14 cellular contexts compared by ENCODE assay signal in the genomic region with DNA sequence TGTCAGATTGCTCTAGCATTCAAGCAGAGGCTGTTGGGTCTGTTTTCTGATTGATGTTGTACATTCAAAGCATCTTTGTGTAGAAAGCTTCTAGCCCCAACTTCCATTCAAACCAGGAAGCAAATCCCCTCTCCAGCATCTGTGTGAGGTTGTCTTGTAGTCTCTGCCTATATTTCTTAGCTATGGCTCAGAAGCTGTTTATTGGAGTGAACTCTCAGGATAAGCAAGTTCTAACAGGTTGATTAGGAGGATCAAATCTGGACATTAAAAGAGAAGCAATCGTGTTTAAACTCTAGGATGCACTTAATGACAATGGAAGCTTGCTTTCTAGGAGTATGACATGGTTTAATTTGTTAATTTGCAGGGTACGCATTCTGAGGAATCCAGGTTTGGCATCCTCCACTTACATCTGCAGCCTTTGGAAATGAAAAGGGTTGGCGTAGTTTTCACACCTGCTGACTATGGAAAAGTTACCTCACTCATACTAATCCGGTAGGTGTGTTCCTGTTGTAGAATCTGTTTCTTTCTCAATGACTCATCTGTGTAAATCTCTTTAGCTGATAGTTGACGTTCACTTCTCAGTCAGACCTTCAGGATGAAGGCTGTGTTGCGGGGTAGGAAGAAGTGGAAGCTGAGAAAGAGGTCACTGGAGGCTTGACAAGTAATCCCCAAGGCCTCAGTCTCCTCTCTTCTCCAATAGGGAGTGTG.
DNase-seq lines count a peak whose midpoint lies in the region; ATAC-seq and TF ChIP-seq lines count a peak whose summit lies in the region.
"Had no signal": no experiment of that assay in that cellular context is flagged by ENCODE, and none has a peak within 500 bp of the region (broad histone marks: within the 10 kb centered on the region; RNA-seq: fewer than 3 reads in every experiment).

No MANE protein-coding gene starts in this region.

- 51 to 62% methylated on average over 6 of the region's 6 CpGs for WGBS in esophagus, 2 donors

- CTCF ChIA-PET in activated naive CD4-positive, alpha-beta T cell treated with anti-CD3 and anti-CD28 coated beads, Interleukin-2, amount 10 ng/mL, durations not matched to agents 7 days and 5 days (lab: Charles Lee), result interaction anchor here (1.2 kb wide), 2 partner anchors 52 to 440 kb away, joined by 3 read pairs; no protein-coding TSS in a partner anchor

- no peaks in the 10 kb centered on the region for H3K4me1 Mint-ChIP-seq in activated naive CD4-positive, alpha-beta T cell treated with anti-CD3 and anti-CD28 coated beads, Interleukin-2, amount 10 ng/mL, durations not matched to agents 7 days and 5 days
- H3K4me1 Mint-ChIP-seq in T-helper 17 cell, result peaks cover 3% of the 10 kb centered on the region
- H3K4me1 Mint-ChIP-seq in stimulated activated naive CD8-positive, alpha-beta T cell treated with anti-CD3 and anti-CD28 coated beads, Interleukin-15, Interleukin-2, amounts not matched to agents 100 ng/mL and 50 ng/mL, for 24 hours (ENCODE audit: low read depth), result peaks cover 19% of the 10 kb centered on the region
- H3K4me1 Mint-ChIP-seq in chondrocyte (ENCODE audit: low read depth), result peaks cover 20% of the 10 kb centered on the region

- H3K27me3 Mint-ChIP-seq in activated naive CD4-positive, alpha-beta T cell treated with anti-CD3 and anti-CD28 coated beads, Interleukin-2, amount 10 ng/mL, durations not matched to agents 7 days and 5 days, result no peaks in the 10 kb centered on the region
- H3K27me3 Mint-ChIP-seq in T-helper 17 cell, result no peaks in the 10 kb centered on the region
- no peaks in the 10 kb centered on the region for H3K27me3 Mint-ChIP-seq in stimulated activated naive CD8-positive, alpha-beta T cell treated with anti-CD3 and anti-CD28 coated beads, Interleukin-15, Interleukin-2, amounts not matched to agents 100 ng/mL and 50 ng/mL, for 24 hours
- H3K27me3 Mint-ChIP-seq in chondrocyte (ENCODE audit: low read depth), result no peaks in the 10 kb centered on the region

- H3K9me3 Mint-ChIP-seq in activated naive CD4-positive, alpha-beta T cell treated with anti-CD3 and anti-CD28 coated beads, Interleukin-2, amount 10 ng/mL, durations not matched to agents 7 days and 5 days, result no peaks in the 10 kb centered on the region
- H3K9me3 Mint-ChIP-seq in stimulated activated naive CD8-positive, alpha-beta T cell treated with anti-CD3 and anti-CD28 coated beads, Interleukin-15, Interleukin-2, amounts not matched to agents 100 ng/mL and 50 ng/mL, for 24 hours, result no peaks in the 10 kb centered on the region
- no peaks in the 10 kb centered on the region for H3K9me3 Mint-ChIP-seq in chondrocyte (ENCODE audit: low read depth)

- no peak overlapping the region for H3K4me3 ChIP-seq in esophagus (ENCODE audit: low read depth in 1 of 2, low read length in 2 of 2)

- no peak overlapping the region for H3K4me3 Mint-ChIP-seq in activated naive CD4-positive, alpha-beta T cell treated with anti-CD3 and anti-CD28 coated beads, Interleukin-2, amount 10 ng/mL, durations not matched to agents 7 days and 5 days
- H3K4me3 Mint-ChIP-seq in T-helper 17 cell, result no peak overlapping the region
- no peak overlapping the region for H3K4me3 Mint-ChIP-seq in stimulated activated naive CD8-positive, alpha-beta T cell treated with anti-CD3 and anti-CD28 coated beads, Interleukin-15, Interleukin-2, amounts not matched to agents 100 ng/mL and 50 ng/mL, for 24 hours
- no peak overlapping the region for H3K4me3 Mint-ChIP-seq in chondrocyte (ENCODE audit: unreplicated experiment)

- H3K27ac Mint-ChIP-seq in activated naive CD4-positive, alpha-beta T cell treated with anti-CD3 and anti-CD28 coated beads, Interleukin-2, amount 10 ng/mL, durations not matched to agents 7 days and 5 days, result peak overlapping the region; percentile 57
- peak overlapping the region; percentile 34 for H3K27ac Mint-ChIP-seq in T-helper 17 cell
- peak overlapping the region; percentile 60 for H3K27ac Mint-ChIP-seq in stimulated activated naive CD8-positive, alpha-beta T cell treated with anti-CD3 and anti-CD28 coated beads, Interleukin-15, Interleukin-2, amounts not matched to agents 100 ng/mL and 50 ng/mL, for 24 hours
- no peak overlapping the region for H3K27ac Mint-ChIP-seq in chondrocyte (ENCODE audit: unreplicated experiment)

- no peaks in the 10 kb centered on the region for H3K9me3 ChIP-seq in T-helper 17 cell (ENCODE audit: control insufficient read depth, low read length, poor library complexity, severe bottlenecking)
- no peaks in the 10 kb centered on the region for H3K9me3 ChIP-seq in esophagus (ENCODE audit: control insufficient read depth in 2 of 2, insufficient read depth in 1 of 2, low read depth in 1 of 2, low read length in 1 of 2)

- ATAC-seq in T-helper 17 cell, result no peak

- TF ChIP-seq CTCF in chondrocyte (IDR thresholded peaks at IDR 0.05), result no peak

- peak overlapping the region; percentile 5 to 80 for H3K27ac ChIP-seq in esophagus (ENCODE audit: low read depth in 2 of 2, low read length in 1 of 2)
- H3K27ac ChIP-seq: brain microvascular endothelial cell had no signal

- peaks cover 54% of the 10 kb centered on the region for H3K36me3 Mint-ChIP-seq in activated naive CD4-positive, alpha-beta T cell treated with anti-CD3 and anti-CD28 coated beads, Interleukin-2, amount 10 ng/mL, durations not matched to agents 7 days and 5 days
- H3K36me3 Mint-ChIP-seq in T-helper 17 cell (ENCODE audit: low read depth) (peaks cover 8% of the 10 kb centered on the region), chondrocyte (ENCODE audit: low read depth) (peaks cover 16% of the 10 kb centered on the region)
- peaks cover 63% of the 10 kb centered on the region for H3K36me3 Mint-ChIP-seq in stimulated activated naive CD8-positive, alpha-beta T cell treated with anti-CD3 and anti-CD28 coated beads, Interleukin-15, Interleukin-2, amounts not matched to agents 100 ng/mL and 50 ng/mL, for 24 hours (ENCODE audit: low read depth)

- no peak for DNase-seq in activated naive CD4-positive, alpha-beta T cell treated with anti-CD3 and anti-CD28 coated beads, Interleukin-2, amount 10 ng/mL, durations not matched to agents 7 days and 5 days
- no peak for DNase-seq in activated naive CD4-positive, alpha-beta T cell treated with Interleukin-2 at 50 U/mL for 16 hours
- DNase-seq in T-helper 17 cell (no peak), chondrocyte (ENCODE audit: low spot score) (no peak), HPDE6-E6E7 (ENCODE audit: extremely low spot score) (no peak)
- no peak for DNase-seq in stimulated activated CD4-positive, alpha-beta T cell treated with anti-CD3 and anti-CD28 coated beads, Interleukin-1b, Interleukin-23, amount 100 ng/mL, for 48 hours
- DNase-seq: activated CD4-positive, alpha-beta T cell treated with anti-CD3 and anti-CD28 coated beads for 4 hours; brain microvascular endothelial cell; NCI-H1092; NCI-H2107; NCI-H774; posterior cingulate gyrus had no signal

- H3K4me1 ChIP-seq in esophagus (ENCODE audit: control insufficient read depth in 2 of 2, insufficient read depth in 2 of 2, low read length in 1 of 2), result no peaks in the 10 kb centered on the region

- no peaks in the 10 kb centered on the region for H3K27me3 ChIP-seq in esophagus (ENCODE audit: control insufficient read depth in 1 of 2, insufficient read depth in 2 of 2, low read length in 2 of 2)
- H3K27me3 ChIP-seq: brain microvascular endothelial cell had no signal

- peaks cover 5 to 11% of the 10 kb centered on the region in 2 donors for H3K36me3 ChIP-seq in esophagus (ENCODE audit: control insufficient read depth in 2 of 2, insufficient read depth in 2 of 2, low read length in 1 of 2)
